Comparison of ENCODE assay signal across 10 cellular contexts in the genomic region with DNA sequence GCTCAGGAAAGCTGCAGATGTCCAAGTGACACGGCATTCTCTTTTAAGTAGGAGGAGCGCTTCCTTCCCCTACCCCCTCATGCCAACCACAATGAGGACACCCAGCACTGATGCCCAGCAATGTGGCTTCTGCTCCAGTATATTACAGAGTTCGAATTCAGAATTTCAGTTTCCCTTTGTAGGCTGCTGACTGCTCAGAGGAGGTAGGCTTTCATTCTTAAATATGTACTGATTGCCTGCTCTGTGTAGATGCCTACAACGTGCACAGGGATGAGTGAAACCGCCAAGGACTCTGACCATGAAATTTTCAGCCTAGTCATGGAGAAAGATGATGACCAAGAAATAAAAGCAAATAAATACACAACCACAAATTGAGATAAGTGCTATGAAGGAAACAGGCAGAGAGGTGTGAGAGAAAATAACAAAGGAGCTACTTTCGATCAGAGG. TPM values are rescaled to one million over a fixed set of nuclear protein-coding genes. Genes with fewer than 3 reads are reported as not detected.
DNase-seq lines count a peak whose midpoint lies in the region; ATAC-seq, FAIRE-seq and TF ChIP-seq lines count a peak whose summit lies in the region.
"Had no signal": no experiment of that assay in that cellular context is flagged by ENCODE, and none has a peak within 500 bp of the region (broad histone marks: within the 10 kb centered on the region; RNA-seq: fewer than 3 reads in every experiment).

No MANE protein-coding gene starts in this region.

- H3K9me3 ChIP-seq in pancreas (no peaks in the 10 kb centered on the region), hepatocyte (ENCODE audit: low read depth) (no peaks in the 10 kb centered on the region)

- peaks cover 74% of the 10 kb centered on the region for H3K4me1 Mint-ChIP-seq in activated T-cell treated with anti-CD3 and anti-CD28 coated beads, Interleukin-2, amount 50 U/mL, for 24 hours (ENCODE audit: low read depth)
- peaks cover 59% of the 10 kb centered on the region for H3K4me1 Mint-ChIP-seq in activated CD8-positive, alpha-beta T cell treated with anti-CD3 and anti-CD28 coated beads, Interleukin-2, amount 10 ng/mL, durations not matched to agents 7 days and 5 days (ENCODE audit: low read depth)

- H3K4me2 ChIP-seq in hepatocyte, result no peak overlapping the region

- H3K36me3 ChIP-seq in pancreas (no peaks in the 10 kb centered on the region), hepatocyte (replicated peaks; ENCODE audit: insufficient read depth, low read depth) (no peaks in the 10 kb centered on the region)

- WGBS in pancreas, 2 donors, result 65 to 66% methylated on average over 6 of the region's 6 CpGs
- WGBS in hepatocyte (ENCODE audit: low lambda C conversion rate, missing lambda C conversion rate), result 85% methylated on average over 6 of the region's 6 CpGs

- POLR2A ChIA-PET in activated CD8-positive, alpha-beta T cell treated with anti-CD3 and anti-CD28 coated beads, Interleukin-2, amount 10 ng/mL, durations not matched to agents 7 days and 5 days (lab: Charles Lee), result interaction anchor here (0.7 to 2.7 kb wide), 3 partner anchors 8 to 17 kb away, joined by 3 to 9 read pairs (median 5); no protein-coding TSS in a partner anchor

- peaks cover 0 to 7% (median 0%) of the 10 kb centered on the region in 3 donors for H3K4me1 ChIP-seq in pancreas
- H3K4me1 ChIP-seq in hepatocyte (ENCODE audit: insufficient read depth), result peaks cover 6% of the 10 kb centered on the region

- no peak for DNase-seq in activated T-cell treated with anti-CD3 and anti-CD28 coated beads, Interleukin-2, amount 50 U/mL, for 24 hours
- DNase-seq in activated T-cell treated with anti-CD3 and anti-CD28 coated beads for 4 hours, result no peak
- DNase-seq in activated CD8-positive, alpha-beta T cell treated with anti-CD3 and anti-CD28 coated beads, Interleukin-2, amount 10 ng/mL, durations not matched to agents 7 days and 5 days, result peak; percentile 42
- DNase-seq in stimulated activated naive CD8-positive, alpha-beta T cell treated with anti-CD3 and anti-CD28 coated beads, Interleukin-15, Interleukin-2, amounts not matched to agents 100 U/mL and 50 U/mL, for 24 hours, result no peak
- DNase-seq in pancreas, result no peak
- no peak for DNase-seq in RPMI8226
- DNase-seq in hepatocyte (ENCODE audit: low spot score), result no peak
- DNase-seq: HFFc6, NCI-H526 treated with DMSO at 0.1 percent for 48 hours had no signal

- H3K9me2 ChIP-seq in hepatocyte (replicated peaks; ENCODE audit: insufficient read depth), result no peaks in the 10 kb centered on the region

- no peak overlapping the region for H3K4me3 ChIP-seq in pancreas
- no peak overlapping the region for H3K4me3 ChIP-seq in hepatocyte

- H3K27ac ChIP-seq in pancreas, result no peak overlapping the region
- no peak overlapping the region for H3K27ac ChIP-seq in hepatocyte

- H3K9me3 Mint-ChIP-seq in activated T-cell treated with anti-CD3 and anti-CD28 coated beads, Interleukin-2, amount 50 U/mL, for 24 hours, result no peaks in the 10 kb centered on the region
- H3K9me3 Mint-ChIP-seq in activated CD8-positive, alpha-beta T cell treated with anti-CD3 and anti-CD28 coated beads, Interleukin-2, amount 10 ng/mL, durations not matched to agents 7 days and 5 days (ENCODE audit: insufficient read depth), result no peaks in the 10 kb centered on the region
- H3K9me3 Mint-ChIP-seq: HFFc6 had no signal

- H3K4me3 Mint-ChIP-seq in activated T-cell treated with anti-CD3 and anti-CD28 coated beads, Interleukin-2, amount 50 U/mL, for 24 hours, result no peak overlapping the region
- peak overlapping the region; percentile 32 for H3K4me3 Mint-ChIP-seq in activated CD8-positive, alpha-beta T cell treated with anti-CD3 and anti-CD28 coated beads, Interleukin-2, amount 10 ng/mL, durations not matched to agents 7 days and 5 days
- H3K4me3 Mint-ChIP-seq: HFFc6 had no signal

- no peaks in the 10 kb centered on the region for H3K27me3 Mint-ChIP-seq in activated T-cell treated with anti-CD3 and anti-CD28 coated beads, Interleukin-2, amount 50 U/mL, for 24 hours
- no peaks in the 10 kb centered on the region for H3K27me3 Mint-ChIP-seq in activated CD8-positive, alpha-beta T cell treated with anti-CD3 and anti-CD28 coated beads, Interleukin-2, amount 10 ng/mL, durations not matched to agents 7 days and 5 days (ENCODE audit: low read depth)

- no peak overlapping the region for H2AFZ ChIP-seq in hepatocyte

- no peaks in the 10 kb centered on the region for H3K79me2 ChIP-seq in hepatocyte

- peak overlapping the region; percentile 71 for H3K27ac Mint-ChIP-seq in activated T-cell treated with anti-CD3 and anti-CD28 coated beads, Interleukin-2, amount 50 U/mL, for 24 hours
- peak overlapping the region; percentile 74 for H3K27ac Mint-ChIP-seq in activated CD8-positive, alpha-beta T cell treated with anti-CD3 and anti-CD28 coated beads, Interleukin-2, amount 10 ng/mL, durations not matched to agents 7 days and 5 days
- H3K27ac Mint-ChIP-seq: HFFc6 had no signal

- H4K20me1 ChIP-seq in hepatocyte (ENCODE audit: insufficient read depth, poor library complexity, severe bottlenecking), result no peaks in the 10 kb centered on the region

- intact Hi-C loops in pancreas (cut with DNase I), result no loop called here

- peak; percentile 35 for ATAC-seq in HG02623 (IDR thresholded peaks at IDR 0.05; ENCODE audit: unreplicated experiment)
- peak; percentile 39 for ATAC-seq in activated CD8-positive, alpha-beta T cell treated with anti-CD3 and anti-CD28 coated beads, Interleukin-2, amount 10 ng/mL, durations not matched to agents 7 days and 5 days
- ATAC-seq in stimulated activated naive CD8-positive, alpha-beta T cell treated with anti-CD3 and anti-CD28 coated beads, Interleukin-15, Interleukin-2, amounts not matched to agents 100 U/mL and 50 U/mL, for 24 hours, result peak; percentile 38
- no peak for ATAC-seq in pancreas

- no peaks in the 10 kb centered on the region for H3K36me3 Mint-ChIP-seq in activated T-cell treated with anti-CD3 and anti-CD28 coated beads, Interleukin-2, amount 50 U/mL, for 24 hours (ENCODE audit: low read depth)
- H3K36me3 Mint-ChIP-seq in activated CD8-positive, alpha-beta T cell treated with anti-CD3 and anti-CD28 coated beads, Interleukin-2, amount 10 ng/mL, durations not matched to agents 7 days and 5 days (ENCODE audit: low read depth), result no peaks in the 10 kb centered on the region

- CTCF ChIA-PET in activated CD8-positive, alpha-beta T cell treated with anti-CD3 and anti-CD28 coated beads, Interleukin-2, amount 10 ng/mL, durations not matched to agents 7 days and 5 days (lab: Charles Lee), result interaction anchor here (0.7 to 2.0 kb wide), 7 partner anchors 9 to 99 kb away, joined by 3 to 9 read pairs (median 3); a partner anchor contains a TSS

- no peaks in the 10 kb centered on the region for H3K27me3 ChIP-seq in pancreas
- H3K27me3 ChIP-seq in hepatocyte, result no peaks in the 10 kb centered on the region

- TF ChIP-seq CTCF in pancreas (IDR thresholded peaks at IDR 0.05) (no peak), hepatocyte (IDR thresholded peaks at IDR 0.05; ENCODE audit: poor library complexity) (no peak)

- FAIRE-seq in pancreas (lab: Jason Lieb, UNC), result no peak

RNA-seq across cellular contexts. Expression of a gene that starts 50.9 kb away (rescaled TPM):
- total RNA-seq in activated CD8-positive, alpha-beta T cell treated with anti-CD3 and anti-CD28 coated beads, Interleukin-2, amount 10 ng/mL, durations not matched to agents 7 days and 5 days, result 10 to 100 TPM; 29.6 to 34.5 TPM
- 10 to 100 TPM in 5 of 6 donors, 1 to 10 TPM in 1; 9.3 to 59.2 (median 13.5) TPM for total RNA-seq in pancreas
- 10 to 100 TPM; 13.9 to 14.5 TPM for polyA plus RNA-seq in pancreas
- 61.9 and 73.4 TPM in 2 replicates for total RNA-seq in hepatocyte
- 141 and 164 TPM in 2 replicates for polyA plus RNA-seq in hepatocyte

Comparison
In these comparisons a context has a peak if more than half of its experiments do, and no peak if none do; other contexts are left out.
1. ATAC-seq: peak in HG02623 (single experiment), activated CD8-positive, alpha-beta T cell treated with anti-CD3 and anti-CD28 coated beads, Interleukin-2, amount 10 ng/mL, durations not matched to agents 7 days and 5 days (single experiment) and stimulated activated naive CD8-positive, alpha-beta T cell treated with anti-CD3 and anti-CD28 coated beads, Interleukin-15, Interleukin-2, amounts not matched to agents 100 U/mL and 50 U/mL, for 24 hours (single experiment); none in pancreas (0 of 4).